12 cellular contexts compared by ENCODE assay signal in genomic region chr17:77493238-77493812, GRCh38.
DNase-seq lines count a peak whose midpoint lies in the region; ATAC-seq and TF ChIP-seq lines count a peak whose summit lies in the region.
"Had no signal": no experiment of that assay in that cellular context is flagged by ENCODE, and none has a peak within 500 bp of the region (broad histone marks: within the 10 kb centered on the region; RNA-seq: fewer than 3 reads in every experiment).

No MANE protein-coding gene starts in this region.

- no peak for TF ChIP-seq POLR2A in vagina (IDR thresholded peaks at IDR 0.05)

- H3K27ac ChIP-seq in left ventricle myocardium inferior (replicated peaks), result no peak overlapping the region
- no peak overlapping the region for H3K27ac ChIP-seq in right atrium auricular region
- H3K27ac ChIP-seq in lower lobe of right lung, result no peak overlapping the region
- peak overlapping the region; percentile 2 for H3K27ac ChIP-seq in vagina

- TF ChIP-seq CTCF in left ventricle myocardium inferior (IDR thresholded peaks at IDR 0.05; ENCODE audit: borderline replicate concordance) (no peak), right atrium auricular region (IDR thresholded peaks at IDR 0.05) (no peak), lower lobe of right lung (IDR thresholded peaks at IDR 0.05) (no peak), vagina (IDR thresholded peaks at IDR 0.05) (no peak)

- no peaks in the 10 kb centered on the region for H3K27me3 Mint-ChIP-seq in T-helper 17 cell
- H3K27me3 Mint-ChIP-seq: stimulated activated naive CD8-positive, alpha-beta T cell treated with anti-CD3 and anti-CD28 coated beads, Interleukin-15, amount 100 ng/mL, for 72 hours had no signal

- H3K27me3 ChIP-seq in left ventricle myocardium inferior (ENCODE audit: low read depth), result no peaks in the 10 kb centered on the region
- no peaks in the 10 kb centered on the region for H3K27me3 ChIP-seq in right atrium auricular region
- H3K27me3 ChIP-seq in lower lobe of right lung (ENCODE audit: low read depth), result no peaks in the 10 kb centered on the region
- H3K27me3 ChIP-seq in vagina, result no peaks in the 10 kb centered on the region

- H3K4me3 ChIP-seq in left ventricle myocardium inferior (no peak overlapping the region), right atrium auricular region (no peak overlapping the region), lower lobe of right lung (no peak overlapping the region), vagina (no peak overlapping the region)

- peaks cover 10% of the 10 kb centered on the region for H3K4me1 Mint-ChIP-seq in T-helper 17 cell

- H3K36me3 ChIP-seq in left ventricle myocardium inferior, result peaks cover 54% of the 10 kb centered on the region
- H3K36me3 ChIP-seq in right atrium auricular region, result peaks cover 46% of the 10 kb centered on the region
- H3K36me3 ChIP-seq in lower lobe of right lung, result peaks cover 91% of the 10 kb centered on the region
- peaks cover 0 to 52% of the 10 kb centered on the region in 2 donors for H3K36me3 ChIP-seq in vagina

- H3K4me3 Mint-ChIP-seq in T-helper 17 cell, result no peak overlapping the region
- H3K4me3 Mint-ChIP-seq: stimulated activated naive CD8-positive, alpha-beta T cell treated with anti-CD3 and anti-CD28 coated beads, Interleukin-15, amount 100 ng/mL, for 72 hours had no signal

- no peak for ATAC-seq in T-helper 17 cell
- no peak for ATAC-seq in lower lobe of right lung
- ATAC-seq: stimulated activated naive CD8-positive, alpha-beta T cell treated with anti-CD3 and anti-CD28 coated beads, Interleukin-15, amount 100 ng/mL, for 72 hours had no signal

- DNase-seq in left ventricle myocardium inferior, result peak; percentile 16
- no peak for DNase-seq in right atrium auricular region (ENCODE audit: low spot score)
- DNase-seq in T-helper 17 cell, result peak in 1 of 3 donors; percentile 1
- peak; percentile 47 for DNase-seq in lower lobe of right lung
- DNase-seq in vagina (ENCODE audit: extremely low spot score in 2 of 2), result no peak
- no peak for DNase-seq in stimulated activated naive CD4-positive, alpha-beta T cell (lab: John Stamatoyannopoulos, UW)
- DNase-seq in cortex of kidney (lab: John Stamatoyannopoulos, UW), result no peak
- no peak for DNase-seq in SK-N-DZ (ENCODE audit: low spot score)
- DNase-seq: NCI-H1436; NCI-H510A treated with DMSO at 0.1 percent for 48 hours; stimulated activated CD4-positive, alpha-beta T cell treated with anti-CD3 and anti-CD28 coated beads, Interleukin-4, amount 100 ng/mL, for 24 hours had no signal

- no peaks in the 10 kb centered on the region for H3K36me3 Mint-ChIP-seq in T-helper 17 cell (ENCODE audit: low read depth)

- intact Hi-C loops in left ventricle myocardium inferior (cut with micrococcal nuclease) (loop anchor here (5.0 kb wide), 1 partner anchor 61 kb away; no protein-coding TSS in a partner anchor), lower lobe of right lung (cut with DNase I) (no loop called here), vagina (cut with DNase I) (loop anchor here (5.0 kb wide), 1 partner anchor 66 kb away; no protein-coding TSS in a partner anchor)

- H3K4me1 ChIP-seq in left ventricle myocardium inferior (peaks cover 37% of the 10 kb centered on the region), right atrium auricular region (peaks cover 0 to 31% of the 10 kb centered on the region in 2 donors), lower lobe of right lung (peaks cover 29% of the 10 kb centered on the region), vagina (peaks cover 38% of the 10 kb centered on the region)

- peak overlapping the region; percentile 87 for H3K27ac Mint-ChIP-seq in T-helper 17 cell

- H3K9me3 ChIP-seq in left ventricle myocardium inferior (replicated peaks), result no peaks in the 10 kb centered on the region
- H3K9me3 ChIP-seq in right atrium auricular region, result no peaks in the 10 kb centered on the region
- no peaks in the 10 kb centered on the region for H3K9me3 ChIP-seq in T-helper 17 cell (ENCODE audit: control insufficient read depth, low read length, poor library complexity, severe bottlenecking)
- H3K9me3 ChIP-seq in lower lobe of right lung, result no peaks in the 10 kb centered on the region
- H3K9me3 ChIP-seq in vagina, result no peaks in the 10 kb centered on the region

Comparison
In these comparisons a context has a peak if more than half of its experiments do, and no peak if none do; other contexts are left out.
1. DNase-seq: peak in left ventricle myocardium inferior (single experiment) and lower lobe of right lung (single experiment); none in right atrium auricular region (single experiment), vagina (0 of 2), stimulated activated naive CD4-positive, alpha-beta T cell (0 of 6), cortex of kidney (single experiment) and SK-N-DZ (single experiment).